In genomic region chr12:43976027-43976426, GRCh38 we compare ENCODE assay signal across 20 cellular contexts.
"Had no signal": no experiment of that assay in that cellular context is flagged by ENCODE, and none has a peak within 500 bp of the region (broad histone marks: within the 10 kb centered on the region; RNA-seq: fewer than 3 reads in every experiment).

No MANE protein-coding gene starts in this region.

- H3K27ac ChIP-seq: ascending aorta, gastrocnemius medialis, left ventricle myocardium inferior, thyroid gland had no signal

- H3K36me3 ChIP-seq: ascending aorta, gastrocnemius medialis, left ventricle myocardium inferior, thyroid gland had no signal

- H3K4me1 ChIP-seq: ascending aorta, gastrocnemius medialis had no signal

- H3K27me3 ChIP-seq: ascending aorta, gastrocnemius medialis, thyroid gland had no signal

- H3K9me3 ChIP-seq: ascending aorta, gastrocnemius medialis, thyroid gland had no signal

- H3K4me3 ChIP-seq: ascending aorta, gastrocnemius medialis, left ventricle myocardium inferior, thyroid gland had no signal

- DNase-seq: activated CD4-positive, CD25-positive, alpha-beta regulatory T cell treated with anti-CD3 and anti-CD28 coated beads, Interleukin-2, amount 50 U/mL, for 72 hours; activated gamma-delta T cell; activated T-cell treated with anti-CD3 and anti-CD28 coated beads, Interleukin-2, amount 50 U/mL, for 72 hours; cerebellar nuclear complex; cortex of kidney; gastrocnemius medialis; head of caudate nucleus; kidney glomerular epithelial cell; left ventricle myocardium inferior; mammary epithelial cell; midbrain; occipital lobe; posterior cingulate gyrus; retina; stimulated activated CD4-positive, alpha-beta T cell treated with anti-CD3 and anti-CD28 coated beads, Interleukin-12 subunit alpha, Interleukin-12 subunit beta, amount 100 ng/mL, for 4 hours; stimulated activated CD4-positive, alpha-beta T cell treated with anti-CD3 and anti-CD28 coated beads, Interleukin-1b, Interleukin-23, amount 100 ng/mL, for 48 hours; stimulated activated CD8-positive, alpha-beta memory T cell treated with anti-CD3 and anti-CD28 coated beads, Interleukin-4, amount 100 ng/mL, for 48 hours; stimulated activated naive CD4-positive, alpha-beta T cell; thyroid gland had no signal

- ATAC-seq: activated T-cell treated with anti-CD3 and anti-CD28 coated beads, Interleukin-2, amount 50 U/mL, for 72 hours; gastrocnemius medialis had no signal
